ENCODE assay signal across 21 cellular contexts in genomic region chr7:11620822-11621395, GRCh38.
"Had no signal": no experiment of that assay in that cellular context is flagged by ENCODE, and none has a peak within 500 bp of the region (broad histone marks: within the 10 kb centered on the region; RNA-seq: fewer than 3 reads in every experiment).

No MANE protein-coding gene starts in this region.

- H3K27me3 Mint-ChIP-seq: activated naive CD8-positive, alpha-beta T cell treated with anti-CD3 and anti-CD28 coated beads, Interleukin-2, amount 10 ng/mL, durations not matched to agents 7 days and 5 days; naive thymus-derived CD8-positive, alpha-beta T cell; stimulated activated naive CD8-positive, alpha-beta T cell treated with anti-CD3 and anti-CD28 coated beads, Interleukin-15, Interleukin-2, amounts not matched to agents 100 ng/mL and 50 ng/mL, for 24 hours had no signal

- FAIRE-seq: endothelial cell of umbilical vein had no signal

- H3K4me1 Mint-ChIP-seq: activated naive CD8-positive, alpha-beta T cell treated with anti-CD3 and anti-CD28 coated beads, Interleukin-2, amount 10 ng/mL, durations not matched to agents 7 days and 5 days; naive thymus-derived CD8-positive, alpha-beta T cell had no signal

- H3K4me3 Mint-ChIP-seq: activated naive CD8-positive, alpha-beta T cell treated with anti-CD3 and anti-CD28 coated beads, Interleukin-2, amount 10 ng/mL, durations not matched to agents 7 days and 5 days; activated T-helper 1 cell treated with anti-CD3 and anti-CD28 coated beads, Interleukin-12 subunit alpha, Interleukin-12 subunit beta, Interleukin-2, Interleukin-4 antibody, amounts not matched to agents 30 ng/mL and 10 ng/mL and 1 ng/mL, durations not matched to agents 14 hours and 24 hours and 36 hours; naive thymus-derived CD8-positive, alpha-beta T cell; stimulated activated naive CD8-positive, alpha-beta T cell treated with anti-CD3 and anti-CD28 coated beads, Interleukin-15, Interleukin-2, amounts not matched to agents 100 ng/mL and 50 ng/mL, for 24 hours had no signal

- H3K36me3 ChIP-seq: breast epithelium, esophagus squamous epithelium, left ventricle myocardium inferior, neutrophil, thoracic aorta had no signal

- H3K27ac ChIP-seq: breast epithelium, esophagus squamous epithelium, foreskin keratinocyte, left ventricle myocardium inferior, neutrophil, thoracic aorta had no signal

- H3K36me3 Mint-ChIP-seq: activated naive CD8-positive, alpha-beta T cell treated with anti-CD3 and anti-CD28 coated beads, Interleukin-2, amount 10 ng/mL, durations not matched to agents 7 days and 5 days; naive thymus-derived CD8-positive, alpha-beta T cell had no signal

- H3K9me3 Mint-ChIP-seq: activated naive CD8-positive, alpha-beta T cell treated with anti-CD3 and anti-CD28 coated beads, Interleukin-2, amount 10 ng/mL, durations not matched to agents 7 days and 5 days; activated T-helper 1 cell treated with anti-CD3 and anti-CD28 coated beads, Interleukin-12 subunit alpha, Interleukin-12 subunit beta, Interleukin-2, Interleukin-4 antibody, amounts not matched to agents 30 ng/mL and 10 ng/mL and 1 ng/mL, durations not matched to agents 14 hours and 24 hours and 36 hours; stimulated activated naive CD8-positive, alpha-beta T cell treated with anti-CD3 and anti-CD28 coated beads, Interleukin-15, Interleukin-2, amounts not matched to agents 100 ng/mL and 50 ng/mL, for 24 hours had no signal

- ATAC-seq: foreskin keratinocyte; naive thymus-derived CD8-positive, alpha-beta T cell had no signal

- H3K27ac Mint-ChIP-seq: activated naive CD8-positive, alpha-beta T cell treated with anti-CD3 and anti-CD28 coated beads, Interleukin-2, amount 10 ng/mL, durations not matched to agents 7 days and 5 days; activated T-helper 1 cell treated with anti-CD3 and anti-CD28 coated beads, Interleukin-12 subunit alpha, Interleukin-12 subunit beta, Interleukin-2, Interleukin-4 antibody, amounts not matched to agents 30 ng/mL and 10 ng/mL and 1 ng/mL, durations not matched to agents 14 hours and 24 hours and 36 hours; naive thymus-derived CD8-positive, alpha-beta T cell; stimulated activated naive CD8-positive, alpha-beta T cell treated with anti-CD3 and anti-CD28 coated beads, Interleukin-15, Interleukin-2, amounts not matched to agents 100 ng/mL and 50 ng/mL, for 24 hours had no signal

- H3K4me1 ChIP-seq: breast epithelium, esophagus squamous epithelium had no signal

- H3K9me3 ChIP-seq: breast epithelium, neutrophil, thoracic aorta had no signal

- H3K4me3 ChIP-seq: breast epithelium, esophagus squamous epithelium, left ventricle myocardium inferior, thoracic aorta had no signal

- H3K27me3 ChIP-seq: breast epithelium, esophagus squamous epithelium, foreskin keratinocyte, neutrophil had no signal

- DNase-seq: activated CD4-positive, alpha-beta T cell treated with anti-CD3 and anti-CD28 coated beads, Interleukin-2, amount 50 U/mL, for 1 hour; activated naive CD4-positive, alpha-beta T cell; activated naive CD8-positive, alpha-beta T cell treated with anti-CD3 and anti-CD28 coated beads, Interleukin-2, amount 10 ng/mL, durations not matched to agents 7 days and 5 days; aorta; cerebellar nuclear complex; effector CD8-positive, alpha-beta T cell; esophagus squamous epithelium; foreskin keratinocyte; glutamatergic neuron; hypothalamus; kidney; left ventricle myocardium inferior; mesenchymal stem cell; naive thymus-derived CD8-positive, alpha-beta T cell; posterior cingulate gyrus had no signal
